Comparison of ENCODE assay signal across 18 cellular contexts in the genomic region with DNA sequence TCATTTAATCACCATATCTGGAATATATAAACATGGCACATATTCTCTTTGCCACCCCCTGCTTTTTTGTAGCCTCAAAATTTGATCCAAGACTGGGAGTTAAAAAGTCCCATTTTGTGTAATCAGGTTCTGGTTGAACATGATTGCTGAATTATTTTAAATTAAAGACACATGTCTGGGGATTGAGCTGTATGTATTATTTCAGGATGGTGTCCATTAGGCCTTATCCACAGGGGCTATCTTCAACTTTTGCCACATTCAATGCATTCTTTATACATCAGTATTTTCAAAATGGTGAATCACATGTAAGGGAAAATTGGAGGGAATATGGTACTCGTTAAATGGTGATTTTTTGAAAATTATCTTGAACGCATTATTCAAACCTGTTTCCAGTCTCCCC.
DNase-seq lines count a peak whose midpoint lies in the region; TF ChIP-seq lines count a peak whose summit lies in the region.
"Had no signal": no experiment of that assay in that cellular context is flagged by ENCODE, and none has a peak within 500 bp of the region (broad histone marks: within the 10 kb centered on the region; RNA-seq: fewer than 3 reads in every experiment).

No MANE protein-coding gene starts in this region.

- peaks cover 22% of the 10 kb centered on the region for H3K36me3 Mint-ChIP-seq in nephron progenitor cell (ENCODE audit: low read depth)
- H3K36me3 Mint-ChIP-seq: CD4-positive, CD25-positive, alpha-beta regulatory T cell; CD8-positive, alpha-beta T cell had no signal

- no peaks in the 10 kb centered on the region for H3K79me2 ChIP-seq in SK-N-SH (ENCODE audit: insufficient read depth)

- TF ChIP-seq POLR2A in esophagus muscularis mucosa (IDR thresholded peaks at IDR 0.05; ENCODE audit: low read depth), result no peak

- H3K27me3 Mint-ChIP-seq in nephron progenitor cell (ENCODE audit: low read depth, poor library complexity), result peaks cover 8% of the 10 kb centered on the region

- no peak overlapping the region for H2AFZ ChIP-seq in SK-N-SH (ENCODE audit: low read depth)
- H2AFZ ChIP-seq: GM23338 had no signal

- H3K4me3 Mint-ChIP-seq in nephron progenitor cell, result no peak overlapping the region
- H3K4me3 Mint-ChIP-seq: B cell; CD4-positive, CD25-positive, alpha-beta regulatory T cell; CD8-positive, alpha-beta T cell; GM23338; H9 had no signal

- H3K9me2 ChIP-seq in SK-N-SH, result no peaks in the 10 kb centered on the region

- 22% methylated on average over 2 of the region's 2 CpGs for WGBS in SK-N-SH (ENCODE audit: low lambda C conversion rate)
- 87% methylated on average over 2 of the region's 2 CpGs for WGBS in esophagus muscularis mucosa

- peaks cover 63% of the 10 kb centered on the region for H3K4me1 Mint-ChIP-seq in nephron progenitor cell
- H3K4me1 Mint-ChIP-seq: B cell; CD4-positive, CD25-positive, alpha-beta regulatory T cell; GM23338; H9 had no signal

- in situ Hi-C loops in KBM-7 (cut with MboI; ENCODE audit: low pct_unique_long_range_greater_than_20kb, low sequenced_read_pairs), result loop anchor here (25.0 kb wide), 1 partner anchor 241 kb away; no protein-coding TSS in a partner anchor

- H3K4me2 ChIP-seq in SK-N-SH, result no peak overlapping the region
- H3K4me2 ChIP-seq: BLaER1, GM23338 had no signal

- H3K36me3 ChIP-seq in SK-N-SH (replicated peaks in 1 of 2; ENCODE audit: control insufficient read depth in 1 of 2, insufficient read depth in 2 of 2, low read length in 1 of 2), result no peaks in the 10 kb centered on the region
- no peaks in the 10 kb centered on the region for H3K36me3 ChIP-seq in esophagus muscularis mucosa
- H3K36me3 ChIP-seq: BLaER1 had no signal

- TF ChIP-seq RAD21 in SK-N-SH (IDR thresholded peaks at IDR 0.05; ENCODE audit: low read length), result no peak

- CTCF ChIA-PET in SK-N-SH (lab: Yijun Ruan, JAX), result interaction anchor here (0.5 to 1.1 kb wide), 3 partner anchors 42 to 361 kb away, joined by 3 to 4 read pairs (median 3); no protein-coding TSS in a partner anchor

- intact Hi-C loops in esophagus muscularis mucosa (cut with DNase I), result no loop called here

- no peaks in the 10 kb centered on the region for H3F3A ChIP-seq in SK-N-SH (replicated peaks; ENCODE audit: insufficient read depth)

- H3K9me3 Mint-ChIP-seq in nephron progenitor cell, result peaks cover 33% of the 10 kb centered on the region
- H3K9me3 Mint-ChIP-seq: CD8-positive, alpha-beta T cell; GM23338; H9 had no signal

- no peaks in the 10 kb centered on the region for H4K20me1 ChIP-seq in SK-N-SH (ENCODE audit: insufficient read depth)
- H4K20me1 ChIP-seq: BLaER1 had no signal

- DNase-seq in SK-N-SH (peak; percentile 53), esophagus muscularis mucosa (ENCODE audit: extremely low spot score) (peak; percentile 14), fibroblast of the conjunctiva (ENCODE audit: low read depth) (peak; percentile 30), nephron progenitor cell (no peak), DMS 273 treated with DMSO at 0.1 percent for 48 hours (lab: John Stamatoyannopoulos, UW) (no peak), HK-2 (ENCODE audit: unreplicated experiment) (no peak), KBM-7 (no peak)
- DNase-seq: Caco-2; CD4-positive, CD25-positive, alpha-beta regulatory T cell; CD8-positive, alpha-beta T cell; DMS79 treated with DMSO at 0.1 percent for 48 hours; GF-D8; H9 had no signal

- H3K4me1 ChIP-seq in SK-N-SH (ENCODE audit: control insufficient read depth in 1 of 2, insufficient read depth in 2 of 2, low read depth in 1 of 2, low read length in 1 of 2), result no peaks in the 10 kb centered on the region; a peak in 1 of 4 replicates
- peaks cover 0 to 6% (median 0%) of the 10 kb centered on the region in 4 donors for H3K4me1 ChIP-seq in esophagus muscularis mucosa
- H3K4me1 ChIP-seq: BLaER1, Caco-2 had no signal

- peak in 1 of 2 experiments; percentile 53; a peak in 1 of 4 replicates for TF ChIP-seq EP300 in SK-N-SH (IDR thresholded peaks at IDR 0.05; ENCODE audit: borderline replicate concordance in 1 of 2, low read depth in 1 of 2, low read length in 1 of 2)
- no peak for TF ChIP-seq EP300 in esophagus muscularis mucosa (IDR thresholded peaks at IDR 0.05)

- TF ChIP-seq CTCF in SK-N-SH (IDR thresholded peaks at IDR 0.05) (no peak), esophagus muscularis mucosa (IDR thresholded peaks at IDR 0.05) (no peak), nephron progenitor cell (IDR thresholded peaks at IDR 0.05) (no peak)

- H3K27me3 ChIP-seq in SK-N-SH (ENCODE audit: insufficient read depth) (no peaks in the 10 kb centered on the region), esophagus muscularis mucosa (no peaks in the 10 kb centered on the region)
- H3K27me3 ChIP-seq: BLaER1 had no signal

- H3K9ac ChIP-seq in SK-N-SH, result no peak overlapping the region
- H3K9ac ChIP-seq: BLaER1 had no signal

- H3K27ac ChIP-seq in SK-N-SH (ENCODE audit: low read depth in 2 of 2, low read length in 1 of 2), result peak overlapping the region in 1 of 2 experiments; percentile 19; a peak in 1 of 4 replicates
- H3K27ac ChIP-seq in esophagus muscularis mucosa (replicated peaks in 1 of 4), result no peak overlapping the region
- H3K27ac ChIP-seq: 22Rv1, BLaER1, C4-2B had no signal

- H3K4me3 ChIP-seq in SK-N-SH (ENCODE audit: low read depth in 2 of 2, low read length in 1 of 2) (no peak overlapping the region), esophagus muscularis mucosa (no peak overlapping the region)
- H3K4me3 ChIP-seq: BLaER1, GM23338 had no signal

- H3K27ac Mint-ChIP-seq in nephron progenitor cell, result peak overlapping the region; percentile 36
- H3K27ac Mint-ChIP-seq: B cell; CD4-positive, CD25-positive, alpha-beta regulatory T cell; CD8-positive, alpha-beta T cell; GM23338; H9 had no signal

- POLR2A ChIA-PET in SK-N-SH (lab: Yijun Ruan, JAX), result no interaction called here

- H3K9me3 ChIP-seq in SK-N-SH (no peaks in the 10 kb centered on the region; the same call in 1 of the 2 replicates), esophagus muscularis mucosa (no peaks in the 10 kb centered on the region)
- H3K9me3 ChIP-seq: BLaER1, Caco-2 had no signal

TF ChIP-seq in SK-N-SH, 30 proteins besides CTCF, POLR2A, EP300 and RAD21:
- TF ChIP-seq GATA2 (CRISPR knock-in tag; IDR thresholded peaks at IDR 0.05), result peak; percentile 44
- no peak for TF ChIP-seq NRF1 (IDR thresholded peaks at IDR 0.05; ENCODE audit: low read depth, low read length)
- TF ChIP-seq ELF1 (IDR thresholded peaks at IDR 0.05), result no peak
- peak; percentile 69 for TF ChIP-seq RCOR1 (IDR thresholded peaks at IDR 0.05; ENCODE audit: low read length)

Comparison
In these comparisons a context has a peak if more than half of its experiments do, and no peak if none do; other contexts are left out.
1. DNase-seq: peak in SK-N-SH (single experiment), esophagus muscularis mucosa (single experiment) and fibroblast of the conjunctiva (single experiment); none in nephron progenitor cell (single experiment), DMS 273 treated with DMSO at 0.1 percent for 48 hours (single experiment), HK-2 (single experiment) and KBM-7 (single experiment).